In genomic region chr4:121913667-121914066, GRCh38 we compare ENCODE assay signal across 23 cellular contexts. TPM values are rescaled to one million over a fixed set of nuclear protein-coding genes. Genes with fewer than 3 reads are reported as not detected.
"Had no signal": no experiment of that assay in that cellular context is flagged by ENCODE, and none has a peak within 500 bp of the region (broad histone marks: within the 10 kb centered on the region; RNA-seq: fewer than 3 reads in every experiment).

No MANE protein-coding gene starts in this region.

- H3K27ac Mint-ChIP-seq: activated B cell treated with CpG ODN at 0.5 μM for 24 hours; activated CD8-positive, alpha-beta memory T cell treated with anti-CD3 and anti-CD28 coated beads, Interleukin-2, amount 10 ng/mL, durations not matched to agents 7 days and 5 days; activated CD8-positive, alpha-beta T cell treated with anti-CD3 and anti-CD28 coated beads, Interleukin-2, amount 10 ng/mL, durations not matched to agents 7 days and 5 days; activated naive CD4-positive, alpha-beta T cell treated with anti-CD3 and anti-CD28 coated beads, Interleukin-2, amount 10 ng/mL, durations not matched to agents 7 days and 5 days; activated naive CD8-positive, alpha-beta T cell treated with anti-CD3 and anti-CD28 coated beads for 36 hours; activated T-helper 2 cell treated with anti-CD3 and anti-CD28 coated beads, Interferon-gamma antibody, Interleukin-2, Interleukin-4, amounts not matched to agents 10 μg/mL and 5 μg/mL and 100 μg/mL, durations not matched to agents 14 hours and 24 hours and 36 hours; T-helper 17 cell had no signal

- H3K36me3 Mint-ChIP-seq: activated CD8-positive, alpha-beta memory T cell treated with anti-CD3 and anti-CD28 coated beads, Interleukin-2, amount 10 ng/mL, durations not matched to agents 7 days and 5 days; activated naive CD4-positive, alpha-beta T cell treated with anti-CD3 and anti-CD28 coated beads, Interleukin-2, amount 10 ng/mL, durations not matched to agents 7 days and 5 days; activated naive CD8-positive, alpha-beta T cell treated with anti-CD3 and anti-CD28 coated beads for 36 hours had no signal

- H3K4me3 Mint-ChIP-seq: activated B cell treated with CpG ODN at 0.5 μM for 24 hours; activated CD8-positive, alpha-beta memory T cell treated with anti-CD3 and anti-CD28 coated beads, Interleukin-2, amount 10 ng/mL, durations not matched to agents 7 days and 5 days; activated CD8-positive, alpha-beta T cell treated with anti-CD3 and anti-CD28 coated beads, Interleukin-2, amount 10 ng/mL, durations not matched to agents 7 days and 5 days; activated naive CD4-positive, alpha-beta T cell treated with anti-CD3 and anti-CD28 coated beads, Interleukin-2, amount 10 ng/mL, durations not matched to agents 7 days and 5 days; activated naive CD8-positive, alpha-beta T cell treated with anti-CD3 and anti-CD28 coated beads for 36 hours; activated T-cell treated with anti-CD3 and anti-CD28 coated beads, Interleukin-2, amount 50 U/mL, for 4 hours; T-helper 17 cell had no signal

- DNase-seq: activated B cell treated with CpG ODN at 0.5 μM for 24 hours; activated CD4-positive, alpha-beta T cell treated with anti-CD3 and anti-CD28 coated beads for 1 hour; activated CD8-positive, alpha-beta memory T cell treated with anti-CD3 and anti-CD28 coated beads, Interleukin-2, amount 10 ng/mL, durations not matched to agents 7 days and 5 days; activated CD8-positive, alpha-beta T cell treated with anti-CD3 and anti-CD28 coated beads, Interleukin-2, amount 10 ng/mL, durations not matched to agents 7 days and 5 days; activated gamma-delta T cell treated with Interleukin-2 at 50 U/mL for 16 hours; activated naive CD4-positive, alpha-beta T cell treated with anti-CD3 and anti-CD28 coated beads, Interleukin-2, amount 10 ng/mL, durations not matched to agents 7 days and 5 days; activated naive CD8-positive, alpha-beta T cell treated with anti-CD3 and anti-CD28 coated beads for 36 hours; activated T-cell treated with anti-CD3 and anti-CD28 coated beads, Interleukin-2, amount 50 U/mL, for 4 hours; anterior cingulate cortex; cerebellar nuclear complex; Karpas-422; MM.1S; NCI-H1105; NCI-H1436 treated with DMSO at 0.1 percent for 48 hours; NCI-H187 treated with DMSO at 0.1 percent for 48 hours; NCI-H2081 treated with DMSO at 0.1 percent for 48 hours; NCI-H446; NCI-H524; Peyer's patch; Right ventricle myocardium superior; T-helper 17 cell; T-helper 9 cell had no signal

- ATAC-seq: activated CD8-positive, alpha-beta memory T cell treated with anti-CD3 and anti-CD28 coated beads, Interleukin-2, amount 10 ng/mL, durations not matched to agents 7 days and 5 days; activated CD8-positive, alpha-beta T cell treated with anti-CD3 and anti-CD28 coated beads, Interleukin-2, amount 10 ng/mL, durations not matched to agents 7 days and 5 days; T-helper 17 cell had no signal

- H3K9me3 Mint-ChIP-seq: activated B cell treated with CpG ODN at 0.5 μM for 24 hours; activated naive CD4-positive, alpha-beta T cell treated with anti-CD3 and anti-CD28 coated beads, Interleukin-2, amount 10 ng/mL, durations not matched to agents 7 days and 5 days; activated naive CD8-positive, alpha-beta T cell treated with anti-CD3 and anti-CD28 coated beads for 36 hours; activated T-helper 2 cell treated with anti-CD3 and anti-CD28 coated beads, Interferon-gamma antibody, Interleukin-2, Interleukin-4, amounts not matched to agents 10 μg/mL and 5 μg/mL and 100 μg/mL, durations not matched to agents 14 hours and 24 hours and 36 hours had no signal

- H3K27me3 Mint-ChIP-seq: activated CD8-positive, alpha-beta memory T cell treated with anti-CD3 and anti-CD28 coated beads, Interleukin-2, amount 10 ng/mL, durations not matched to agents 7 days and 5 days; activated naive CD4-positive, alpha-beta T cell treated with anti-CD3 and anti-CD28 coated beads, Interleukin-2, amount 10 ng/mL, durations not matched to agents 7 days and 5 days; T-helper 17 cell had no signal

- H3K4me1 Mint-ChIP-seq: activated B cell treated with CpG ODN at 0.5 μM for 24 hours; activated naive CD8-positive, alpha-beta T cell treated with anti-CD3 and anti-CD28 coated beads for 36 hours had no signal

RNA-seq across cellular contexts. Expression of gene TRPC3, which starts 38.2 kb away (rescaled TPM):
- total RNA-seq: activated B cell treated with CpG ODN at 0.5 μM for 24 hours, T-helper 17 cell had no signal
